31 cellular contexts compared by ENCODE assay signal in the genomic region with DNA sequence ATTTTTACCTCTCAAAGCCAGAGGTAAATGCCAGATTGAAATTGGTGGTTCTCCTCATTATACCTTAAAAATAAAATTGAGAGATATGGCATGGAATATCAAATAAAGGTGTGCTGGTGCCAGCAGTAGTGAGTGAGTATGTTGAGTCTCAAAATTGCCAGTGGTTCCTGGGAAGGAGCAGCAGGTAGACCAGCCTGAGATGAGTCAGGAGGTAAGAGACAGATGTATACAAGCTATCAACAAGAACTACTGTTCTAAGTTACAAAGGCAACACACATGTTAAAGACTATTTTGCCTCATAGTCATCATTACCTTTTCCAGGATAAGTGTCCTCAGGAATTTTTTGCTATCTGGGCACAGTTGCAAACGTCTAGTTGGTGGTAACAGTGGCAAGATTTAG.
"Had no signal": no experiment of that assay in that cellular context is flagged by ENCODE, and none has a peak within 500 bp of the region (broad histone marks: within the 10 kb centered on the region; RNA-seq: fewer than 3 reads in every experiment).

No MANE protein-coding gene starts in this region.

- H3K27ac ChIP-seq: ascending aorta, PC-9, RWPE1 had no signal

- H3K9me3 ChIP-seq: ascending aorta, MG63 had no signal

- ATAC-seq: activated CD8-positive, alpha-beta T cell treated with anti-CD3 and anti-CD28 coated beads for 36 hours; activated T-cell treated with anti-CD3 and anti-CD28 coated beads, Interleukin-2, amount 50 U/mL, for 72 hours; activated T-helper 17 cell treated with anti-CD3 and anti-CD28 coated beads, Interleukin-2, amount 50 U/mL, for 72 hours; T-helper 17 cell; WTC11 had no signal

- H3K36me3 ChIP-seq: ascending aorta, MG63 had no signal

- H3K4me3 ChIP-seq: ascending aorta, MG63, PC-9 had no signal

- H3K4me1 ChIP-seq: ascending aorta had no signal

- DNase-seq: activated CD4-positive, alpha-beta T cell treated with anti-CD3 and anti-CD28 coated beads for 4 hours; activated CD4-positive, CD25-positive, alpha-beta regulatory T cell treated with anti-CD3 and anti-CD28 coated beads, Interleukin-2, amount 50 U/mL, for 72 hours; activated CD8-positive, alpha-beta T cell treated with anti-CD3 and anti-CD28 coated beads for 36 hours; activated effector memory CD4-positive, alpha-beta T cell treated with anti-CD3 and anti-CD28 coated beads, Interleukin-2, amount 50 U/mL, for 16 hours; activated naive CD4-positive, alpha-beta T cell treated with Interleukin-2 at 50 U/mL for 16 hours; activated naive CD8-positive, alpha-beta T cell treated with anti-CD3 and anti-CD28 coated beads, Interleukin-2, amount 10 ng/mL, durations not matched to agents 7 days and 5 days; activated T-cell treated with anti-CD3 and anti-CD28 coated beads, Interleukin-2, amount 50 U/mL, for 1 hour; activated T-cell treated with anti-CD3 and anti-CD28 coated beads, Interleukin-2, amount 50 U/mL, for 72 hours; amygdala; caudate nucleus; cerebellar nuclear complex; Kasumi-1; KG1; NCI-H1048; NCI-H1105 treated with DMSO at 0.1 percent for 48 hours; NCI-H1436; NCI-H1694; NCI-H1930; NCI-H2081 treated with DMSO at 0.1 percent for 48 hours; NCI-H345; NCI-H524 treated with DMSO at 0.1 percent for 48 hours; NCI-H748 treated with DMSO at 0.1 percent for 48 hours; NK-92 treated with Interleukin-12 subunit alpha and Interleukin-12 subunit beta, amount 100 ng/mL, for 24 hours; PC-9; Right ventricle myocardium superior; T-helper 17 cell had no signal

- H3K27me3 ChIP-seq: ascending aorta, MG63 had no signal
